ENCODE assay signal across 22 cellular contexts in the genomic region with DNA sequence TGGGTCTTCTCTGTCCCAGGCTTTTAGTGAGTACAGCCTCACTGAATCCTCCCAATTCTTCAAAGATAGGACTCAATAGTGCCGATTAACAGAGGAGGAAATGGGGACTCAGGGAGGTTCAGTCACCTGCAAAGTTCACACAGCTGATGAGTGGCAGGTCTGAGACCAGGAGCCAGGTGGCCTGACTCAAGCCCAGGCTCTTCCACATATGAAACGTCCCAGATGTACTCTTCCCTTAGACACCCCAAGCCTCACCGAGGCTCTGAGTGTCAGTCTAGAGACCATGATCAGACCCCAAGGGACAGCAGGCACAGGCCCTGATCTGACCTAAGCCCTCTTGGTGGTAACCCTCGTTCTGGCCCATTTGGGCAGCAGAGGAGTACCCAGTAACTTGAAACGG.
"Had no signal": no experiment of that assay in that cellular context is flagged by ENCODE, and none has a peak within 500 bp of the region (broad histone marks: within the 10 kb centered on the region; RNA-seq: fewer than 3 reads in every experiment).

No MANE protein-coding gene starts in this region.

- H3K36me3 Mint-ChIP-seq: IgD-negative memory B cell had no signal

- H3K4me3 Mint-ChIP-seq: IgD-negative memory B cell had no signal

- H3K27ac Mint-ChIP-seq: IgD-negative memory B cell had no signal

- H3K27me3 Mint-ChIP-seq: IgD-negative memory B cell had no signal

- H3K36me3 ChIP-seq: SJSA1 had no signal

- H3K4me3 ChIP-seq: K562, SJSA1, SK-N-MC had no signal

- DNase-seq: Kasumi-1, MM.1S, NCI-H1092 treated with DMSO at 0.1 percent for 48 hours, NCI-H1417, NCI-H1436 treated with DMSO at 0.1 percent for 48 hours, NCI-H1694 treated with DMSO at 0.1 percent for 48 hours, NCI-H1930, NCI-H2081, NCI-H2107, NCI-H2227 treated with DMSO at 0.1 percent for 48 hours, NCI-H524 treated with DMSO at 0.1 percent for 48 hours, NCI-H69, NCI-H774, Right ventricle myocardium superior, RPMI8226, SIG-M5 had no signal

- H3K27ac ChIP-seq: HL-60, KMS-11, SJSA1, SK-N-MC had no signal

- H3K4me1 Mint-ChIP-seq: IgD-negative memory B cell had no signal

- H3K9me3 ChIP-seq: SJSA1 had no signal

- H3K27me3 ChIP-seq: SJSA1 had no signal
